In the genomic region with DNA sequence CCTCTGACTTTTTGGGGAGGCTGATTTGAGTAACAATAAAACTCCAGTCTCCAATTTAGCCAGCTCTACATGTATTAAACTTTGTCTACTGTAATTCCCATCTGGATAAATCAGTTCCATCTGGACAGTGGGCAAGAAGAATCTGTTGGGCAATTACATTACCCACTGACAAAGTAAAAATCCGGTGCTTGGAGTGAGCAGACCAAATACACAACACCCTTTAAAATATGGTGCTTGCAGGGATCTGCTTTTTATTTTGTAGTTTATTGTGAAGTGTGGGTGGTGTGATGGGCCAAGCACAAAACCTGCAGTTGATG, we compare ENCODE assay signal across 19 cellular contexts.
"Had no signal": no experiment of that assay in that cellular context is flagged by ENCODE, and none has a peak within 500 bp of the region (broad histone marks: within the 10 kb centered on the region; RNA-seq: fewer than 3 reads in every experiment).

No MANE protein-coding gene starts in this region.

- H3K27ac Mint-ChIP-seq: activated B cell treated with CpG ODN at 0.5 μM for 24 hours; activated CD4-positive, alpha-beta T cell treated with anti-CD3 and anti-CD28 coated beads, Interleukin-2, amount 10 ng/mL, durations not matched to agents 24 days and 14 days; activated naive CD8-positive, alpha-beta T cell treated with anti-CD3 and anti-CD28 coated beads for 36 hours; activated T-cell treated with anti-CD3 and anti-CD28 coated beads, Interleukin-2, amount 50 U/mL, for 72 hours; stimulated activated effector memory CD8-positive, alpha-beta T cell treated with anti-CD3 and anti-CD28 coated beads, Interleukin-12 subunit alpha, Interleukin-12 subunit beta, amount 100 ng/mL, for 72 hours had no signal

- DNase-seq: activated B cell treated with CpG ODN at 0.5 μM for 24 hours; activated CD4-positive, alpha-beta T cell treated with anti-CD3 and anti-CD28 coated beads, Interleukin-2, amount 10 ng/mL, durations not matched to agents 24 days and 14 days; activated CD8-positive, alpha-beta memory T cell treated with anti-CD3 and anti-CD28 coated beads, Interleukin-2, amount 50 U/mL, for 48 hours; activated gamma-delta T cell treated with Interleukin-2 at 50 U/mL for 16 hours; activated naive CD8-positive, alpha-beta T cell treated with anti-CD3 and anti-CD28 coated beads for 36 hours; activated T-cell treated with anti-CD3 and anti-CD28 coated beads, Interleukin-2, amount 50 U/mL, for 72 hours; anterior cingulate cortex; brain microvascular endothelial cell; cortex of kidney; effector CD8-positive, alpha-beta T cell; hypothalamus; stimulated activated CD4-positive, alpha-beta T cell treated with anti-CD3 and anti-CD28 coated beads, Interleukin-1b, Interleukin-23, amount 100 ng/mL, for 48 hours; T-helper 2 cell; upper lobe of right lung had no signal

- H3K9me3 ChIP-seq: prostate gland, thoracic aorta, upper lobe of right lung had no signal

- H3K27ac ChIP-seq: brain microvascular endothelial cell, prostate gland, thoracic aorta, upper lobe of right lung had no signal

- H3K27me3 Mint-ChIP-seq: activated B cell treated with CpG ODN at 0.5 μM for 24 hours; activated naive CD8-positive, alpha-beta T cell treated with anti-CD3 and anti-CD28 coated beads for 36 hours had no signal

- H3K4me1 ChIP-seq: prostate gland had no signal

- H3K4me3 Mint-ChIP-seq: activated B cell treated with CpG ODN at 0.5 μM for 24 hours; activated CD4-positive, alpha-beta T cell treated with anti-CD3 and anti-CD28 coated beads, Interleukin-2, amount 10 ng/mL, durations not matched to agents 24 days and 14 days; activated naive CD8-positive, alpha-beta T cell treated with anti-CD3 and anti-CD28 coated beads for 36 hours; activated T-cell treated with anti-CD3 and anti-CD28 coated beads, Interleukin-2, amount 50 U/mL, for 72 hours; central memory CD8-positive, alpha-beta T cell; stimulated activated effector memory CD8-positive, alpha-beta T cell treated with anti-CD3 and anti-CD28 coated beads, Interleukin-12 subunit alpha, Interleukin-12 subunit beta, amount 100 ng/mL, for 72 hours had no signal

- H3K4me3 ChIP-seq: prostate gland, thoracic aorta, upper lobe of right lung had no signal

- H3K36me3 Mint-ChIP-seq: activated naive CD8-positive, alpha-beta T cell treated with anti-CD3 and anti-CD28 coated beads for 36 hours; stimulated activated effector memory CD8-positive, alpha-beta T cell treated with anti-CD3 and anti-CD28 coated beads, Interleukin-12 subunit alpha, Interleukin-12 subunit beta, amount 100 ng/mL, for 72 hours had no signal

- H3K9me3 Mint-ChIP-seq: activated B cell treated with CpG ODN at 0.5 μM for 24 hours; activated naive CD8-positive, alpha-beta T cell treated with anti-CD3 and anti-CD28 coated beads for 36 hours; central memory CD8-positive, alpha-beta T cell; stimulated activated effector memory CD8-positive, alpha-beta T cell treated with anti-CD3 and anti-CD28 coated beads, Interleukin-12 subunit alpha, Interleukin-12 subunit beta, amount 100 ng/mL, for 72 hours had no signal

- ATAC-seq: activated T-cell treated with anti-CD3 and anti-CD28 coated beads, Interleukin-2, amount 50 U/mL, for 72 hours; sciatic nerve; stimulated activated effector memory CD8-positive, alpha-beta T cell treated with anti-CD3 and anti-CD28 coated beads, Interleukin-12 subunit alpha, Interleukin-12 subunit beta, amount 100 ng/mL, for 72 hours; upper lobe of right lung had no signal

- H3K36me3 ChIP-seq: brain microvascular endothelial cell, prostate gland, thoracic aorta, upper lobe of right lung had no signal

- H3K4me1 Mint-ChIP-seq: central memory CD8-positive, alpha-beta T cell; stimulated activated effector memory CD8-positive, alpha-beta T cell treated with anti-CD3 and anti-CD28 coated beads, Interleukin-12 subunit alpha, Interleukin-12 subunit beta, amount 100 ng/mL, for 72 hours had no signal

- H3K27me3 ChIP-seq: brain microvascular endothelial cell, upper lobe of right lung had no signal
